8 cellular contexts compared by ENCODE assay signal in the genomic region with DNA sequence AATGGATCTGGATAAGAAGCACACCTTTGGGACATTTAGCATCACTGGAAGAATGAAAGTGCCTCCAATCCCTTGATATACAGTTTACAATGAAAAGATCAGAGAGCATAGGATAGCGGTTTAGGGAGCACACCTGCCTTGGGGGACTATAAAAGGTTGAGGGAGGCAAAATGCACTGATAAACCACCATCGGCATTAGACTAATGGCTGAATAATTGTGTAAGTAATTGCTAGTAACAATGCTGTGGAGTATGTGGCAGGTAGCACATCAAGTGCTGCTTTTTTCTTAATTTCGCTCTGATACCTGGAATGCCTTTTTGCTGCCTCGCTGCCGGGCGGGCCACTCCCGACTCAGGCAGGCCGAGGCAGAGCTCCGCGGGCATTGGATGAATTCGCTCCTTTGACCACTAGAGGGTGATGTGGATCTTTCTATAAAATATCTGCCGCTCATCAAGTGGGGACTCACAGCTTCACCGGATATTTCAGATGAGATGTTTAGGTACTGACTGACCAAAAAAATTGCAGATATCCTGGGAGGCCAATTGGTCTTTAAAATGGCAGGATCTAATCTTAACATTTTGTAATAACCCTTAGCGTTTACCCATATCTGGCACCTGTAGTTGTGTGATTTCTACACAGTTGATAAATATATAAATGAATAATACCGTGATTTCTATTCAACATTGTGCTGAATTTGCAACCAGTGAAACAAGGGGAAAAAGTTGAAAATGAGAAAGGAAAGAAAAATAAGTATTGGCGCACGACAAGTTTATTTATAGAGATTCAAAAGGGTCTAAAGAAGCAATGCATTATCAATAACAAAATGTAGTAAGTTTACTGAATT.
DNase-seq lines count a peak whose midpoint lies in the region; ATAC-seq and TF ChIP-seq lines count a peak whose summit lies in the region.

No MANE protein-coding gene starts in this region.

- H3K36me3 Mint-ChIP-seq in natural killer cell: no peaks in the 10 kb centered on the region

- H3K4me3 Mint-ChIP-seq in natural killer cell: no peak overlapping the region

- TF ChIP-seq CTCF in natural killer cell (IDR thresholded peaks at IDR 0.05) (peak; percentile 82), thoracic aorta (IDR thresholded peaks at IDR 0.05) (peak; percentile 71)

- H3K4me1 Mint-ChIP-seq in natural killer cell: peaks cover 16 to 20% of the 10 kb centered on the region in 2 donors

- H3K4me1 ChIP-seq in thoracic aorta (ENCODE audit: control insufficient read depth in 1 of 2, low read depth in 2 of 2): no peaks in the 10 kb centered on the region

- H3K9me3 ChIP-seq in thoracic aorta: no peaks in the 10 kb centered on the region

- no peak overlapping the region for H3K27ac ChIP-seq in thoracic aorta

- H3K4me3 ChIP-seq in thoracic aorta: no peak overlapping the region

- peaks cover 7 to 9% of the 10 kb centered on the region in 2 donors for H3K27me3 Mint-ChIP-seq in natural killer cell (ENCODE audit: low read depth in 2 of 2)

- H3K27me3 ChIP-seq in thoracic aorta (replicated peaks; ENCODE audit: insufficient read depth): no peaks in the 10 kb centered on the region

- H3K27ac Mint-ChIP-seq in natural killer cell: peak overlapping the region in 1 of 2 donors; percentile 15

- peak; percentile 36 for DNase-seq in DMS153 (lab: John Stamatoyannopoulos, UW)
- DNase-seq in NOMO-1 treated with DMSO at 0.1 percent for 48 hours (lab: John Stamatoyannopoulos, UW; ENCODE audit: unreplicated experiment): peak; percentile 22
- DNase-seq in activated CD8-positive, alpha-beta memory T cell treated with anti-CD3 and anti-CD28 coated beads, Interleukin-2, amount 50 U/mL, for 48 hours: peak; percentile 61
- peak; percentile 56 for DNase-seq in natural killer cell
- no peak for DNase-seq in thoracic aorta (ENCODE audit: low spot score)

- H3K9me3 Mint-ChIP-seq in natural killer cell: no peaks in the 10 kb centered on the region

- ATAC-seq in GM19467 (IDR thresholded peaks at IDR 0.05; ENCODE audit: unreplicated experiment) (peak; percentile 83), HG03565 (IDR thresholded peaks at IDR 0.05; ENCODE audit: unreplicated experiment) (peak; percentile 97), esophagus mucosa (peak; percentile 83), natural killer cell (peak; percentile 88 to 99 (median 95)), thoracic aorta (ENCODE audit: insufficient number of reproducible peaks, low FRiP score, low read depth) (peak; percentile 76)

- H3K36me3 ChIP-seq in thoracic aorta: no peaks in the 10 kb centered on the region

- intact Hi-C loops in natural killer cell (cut with micrococcal nuclease): loop anchor here (1.0 to 2.0 kb wide), 4 partner anchors 151 to 583 kb away; no protein-coding TSS in a partner anchor
